In the genomic region with DNA sequence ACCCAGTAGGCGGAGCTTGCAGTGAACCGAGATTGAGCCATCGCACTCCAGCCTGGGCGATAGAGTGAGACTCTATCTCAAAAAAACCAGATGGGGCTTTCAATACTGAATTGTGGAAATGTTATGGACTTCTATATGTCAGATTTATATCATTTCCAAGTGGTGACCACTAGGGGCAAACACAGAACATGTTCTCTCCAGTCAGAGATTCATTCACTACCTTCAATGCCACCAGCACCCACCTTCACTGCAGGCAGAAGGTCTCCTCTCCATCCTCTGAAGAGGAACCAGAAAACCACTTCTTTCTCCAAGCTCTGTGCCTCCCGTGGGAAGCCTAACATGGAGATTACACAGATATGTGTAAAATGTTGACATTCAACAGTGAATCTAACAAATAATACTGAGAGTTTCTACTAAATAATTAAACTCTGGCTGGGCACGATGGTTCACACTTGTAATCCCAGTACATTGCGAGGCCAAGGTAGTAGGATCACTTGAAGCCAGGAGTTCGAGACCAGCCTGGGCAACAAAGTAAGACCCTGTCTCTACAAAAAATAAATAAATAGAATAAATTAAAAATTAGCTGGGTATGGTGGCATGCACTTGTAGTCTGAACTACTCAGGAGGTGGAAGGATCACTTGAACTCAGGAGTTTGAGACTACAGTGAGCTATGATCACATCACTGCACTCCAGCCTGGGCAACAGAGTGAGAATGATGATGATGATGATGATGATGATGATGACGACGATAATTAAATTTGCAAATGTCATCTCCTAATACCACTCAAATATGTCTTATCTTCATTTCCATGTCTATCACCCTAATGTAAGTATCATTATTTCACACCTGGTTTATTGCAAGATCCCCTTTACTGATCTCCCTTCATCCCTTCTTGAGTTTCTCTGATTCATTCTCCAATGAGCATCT, we compare ENCODE assay signal across 8 cellular contexts.
DNase-seq lines count a peak whose midpoint lies in the region; ATAC-seq and TF ChIP-seq lines count a peak whose summit lies in the region.

No MANE protein-coding gene starts in this region.

- no peaks in the 10 kb centered on the region for H4K20me1 ChIP-seq in IMR-90 (ENCODE audit: insufficient read depth, low read length)

- H3K18ac ChIP-seq in IMR-90 (ENCODE audit: low read depth, low read length) (no peak overlapping the region), mesendoderm (ENCODE audit: low read length) (no peak overlapping the region)

- H3K4me3 ChIP-seq in IMR-90 (ENCODE audit: insufficient read depth, low read depth, low read length), result no peak overlapping the region
- no peak overlapping the region for H3K4me3 ChIP-seq in adrenal gland
- H3K4me3 ChIP-seq in mesendoderm (ENCODE audit: low read length), result no peak overlapping the region

- H3K27me3 ChIP-seq in IMR-90 (ENCODE audit: control insufficient read depth, insufficient read depth, low read length) (no peaks in the 10 kb centered on the region), adrenal gland (no peaks in the 10 kb centered on the region), mesendoderm (ENCODE audit: insufficient read depth, low read length, poor library complexity) (no peaks in the 10 kb centered on the region)

- H3K14ac ChIP-seq in IMR-90 (replicated peaks; ENCODE audit: low read depth, low read length), result no peak overlapping the region; the same call in 1 of the 2 replicates

- CTCF ChIA-PET in IMR-90 (lab: Yijun Ruan, JAX), result interaction anchor here (0.8 to 1.0 kb wide), 3 partner anchors 12 to 15 kb away, joined by 3 to 4 read pairs (median 4); no protein-coding TSS in a partner anchor

- DNase-seq in AG08395 (ENCODE audit: low spot score) (peak; percentile 28), GM13977 (ENCODE audit: low spot score) (peak; percentile 36), IMR-90 (peak; percentile 21), adrenal gland (no peak), mesendoderm (peak; percentile 48), sciatic nerve (ENCODE audit: low spot score) (no peak), NCI-H1930 (lab: John Stamatoyannopoulos, UW) (no peak), HK-2 (ENCODE audit: unreplicated experiment) (no peak)

- TF ChIP-seq POLR2A in IMR-90 (IDR thresholded peaks at IDR 0.05; ENCODE audit: low read depth, low read length) (no peak), adrenal gland (IDR thresholded peaks at IDR 0.05) (no peak)

- H3K9me3 ChIP-seq in IMR-90 (ENCODE audit: control insufficient read depth, insufficient read depth, low read length) (no peaks in the 10 kb centered on the region), adrenal gland (replicated peaks in 1 of 3) (no peaks in the 10 kb centered on the region)

- H3K56ac ChIP-seq in IMR-90 (ENCODE audit: extremely low read depth, insufficient read depth, low read length) (no peak overlapping the region), mesendoderm (ENCODE audit: low read length) (no peak overlapping the region)

- no peaks in the 10 kb centered on the region for H3K36me3 ChIP-seq in IMR-90 (ENCODE audit: control insufficient read depth, insufficient read depth, low read length)
- H3K36me3 ChIP-seq in adrenal gland (replicated peaks in 1 of 2), result no peaks in the 10 kb centered on the region
- H3K36me3 ChIP-seq in mesendoderm (ENCODE audit: control insufficient read depth, insufficient read depth, low read length), result no peaks in the 10 kb centered on the region

- POLR2A ChIA-PET in IMR-90 (lab: Charles Lee; ENCODE audit: unreplicated experiment), result no interaction called here

- H2BK20ac ChIP-seq in IMR-90 (ENCODE audit: low read depth, low read length), result 0 out of 2 replicates have a peak overlapping the region, but pooled peaks have one; percentile 18

- H4K91ac ChIP-seq in IMR-90 (ENCODE audit: insufficient read depth, low read depth, low read length), result no peak overlapping the region

- H3K79me1 ChIP-seq in IMR-90 (ENCODE audit: low read depth in 1 of 2, low read length in 2 of 2), result no peaks in the 10 kb centered on the region
- H3K79me1 ChIP-seq in mesendoderm (ENCODE audit: low read length), result no peaks in the 10 kb centered on the region

- in situ Hi-C loops in GM13977 (cut with MboI; ENCODE audit: low pct_unique_long_range_greater_than_20kb, low sequenced_read_pairs, unreplicated experiment) (no loop called here), IMR-90 (cut with MboI; ENCODE audit: low sequenced_read_pairs) (no loop called here)

- dilution Hi-C loops in IMR-90 (cut with HindIII; ENCODE audit: low sequenced_read_pairs, unreplicated experiment), result no loop called here

- no TSS peak for BruUV-seq in IMR-90 (replicated peaks; lab: Mats Ljungman, UMichigan)

- no peak overlapping the region for H2AK5ac ChIP-seq in IMR-90 (ENCODE audit: low read depth, low read length)
- no peak overlapping the region for H2AK5ac ChIP-seq in mesendoderm (ENCODE audit: low read length)

- 0 out of 2 replicates have a peak, but pooled peaks cover 2% of the 10 kb centered on the region for H3K9me1 ChIP-seq in IMR-90 (ENCODE audit: insufficient read depth, low read length)

- H3K23ac ChIP-seq in IMR-90 (ENCODE audit: low read depth, low read length), result no peak overlapping the region
- H3K23ac ChIP-seq in mesendoderm (ENCODE audit: low read length), result no peak overlapping the region

- H3K79me2 ChIP-seq in mesendoderm (ENCODE audit: control insufficient read depth, insufficient read depth, low read length), result no peaks in the 10 kb centered on the region

- H3K9ac ChIP-seq in IMR-90 (ENCODE audit: low read depth, low read length) (no peak overlapping the region), mesendoderm (ENCODE audit: low read length) (no peak overlapping the region)

- no peak overlapping the region for H2AFZ ChIP-seq in IMR-90 (replicated peaks; ENCODE audit: low read length, poor library complexity)

- intact Hi-C loops in IMR-90 (cut with micrococcal nuclease) (no loop called here), adrenal gland (cut with DNase I) (no loop called here), sciatic nerve (cut with DNase I) (no loop called here)

- no peak overlapping the region for H4K8ac ChIP-seq in IMR-90 (ENCODE audit: low read depth in 2 of 2, low read length in 2 of 2)
- H4K8ac ChIP-seq in mesendoderm (ENCODE audit: low read depth, low read length), result no peak overlapping the region

- peak; percentile 30; the same call in 1 of the 2 replicates for TF ChIP-seq RAD21 in IMR-90 (IDR thresholded peaks at IDR 0.05; ENCODE audit: low read length)

- H3K4me2 ChIP-seq in IMR-90 (ENCODE audit: low read depth, low read length) (no peak overlapping the region), mesendoderm (ENCODE audit: low read length) (no peak overlapping the region)

- no peak overlapping the region for H2BK15ac ChIP-seq in IMR-90 (ENCODE audit: low read depth, low read length)
- H2BK15ac ChIP-seq in mesendoderm (replicated peaks; ENCODE audit: low read depth), result no peak overlapping the region

- H3K4me1 ChIP-seq in IMR-90 (ENCODE audit: control insufficient read depth, insufficient read depth, low read length) (peaks cover 2% of the 10 kb centered on the region; the same call in 1 of the 2 replicates), adrenal gland (replicated peaks in 1 of 2) (no peaks in the 10 kb centered on the region), mesendoderm (ENCODE audit: control insufficient read depth, low read depth, low read length) (no peaks in the 10 kb centered on the region)

- WGBS in IMR-90 (ENCODE audit: extremely low coverage in 2 of 2, insufficient read length in 1 of 2), 2 experiments, result 100% methylated on average over 1 of the region's 10 CpGs; no CpG with 5 or more reads in 1 of the 2 experiments
- WGBS in adrenal gland, 4 donors, result 80 to 85% (median 84%) methylated on average over 10 of the region's 10 CpGs
- WGBS in mesendoderm (ENCODE audit: extremely low coverage, insufficient coverage, low lambda C conversion rate), result no CpG with 5 or more reads among the region's 10 CpGs

- H3K27ac ChIP-seq in IMR-90 (ENCODE audit: insufficient read depth, low read length) (no peak overlapping the region), adrenal gland (no peak overlapping the region), mesendoderm (ENCODE audit: low read depth, low read length) (no peak overlapping the region)

- ATAC-seq in IMR-90 (ENCODE audit: low read depth), result 0 out of 2 replicates have a peak, but pooled peaks have one; percentile 40
- no peak for ATAC-seq in sciatic nerve

- no peak overlapping the region for H2AK9ac ChIP-seq in IMR-90 (replicated peaks; ENCODE audit: low read depth, low read length, poor library complexity)

- H3K4ac ChIP-seq in IMR-90 (ENCODE audit: low read depth, low read length) (no peak overlapping the region), mesendoderm (ENCODE audit: low read depth, low read length) (no peak overlapping the region)

- TF ChIP-seq CTCF in GM13977 (IDR thresholded peaks at IDR 0.05; ENCODE audit: extremely low read depth, insufficient read depth, missing control alignments) (peak; percentile 44), IMR-90 (conservative IDR thresholded peaks at IDR 0.05; ENCODE audit: low read depth, low read length) (peak; percentile 42), adrenal gland (IDR thresholded peaks at IDR 0.05) (peak in 4 of 6 experiments; percentile 12 to 24 (median 18))

- no peak overlapping the region for H2BK5ac ChIP-seq in IMR-90 (ENCODE audit: low read depth, low read length, poor library complexity, severe bottlenecking)
- H2BK5ac ChIP-seq in mesendoderm (ENCODE audit: low read length), result no peak overlapping the region

- no peak overlapping the region for H2BK120ac ChIP-seq in IMR-90 (ENCODE audit: low read depth, low read length)
- no peak overlapping the region for H2BK120ac ChIP-seq in mesendoderm (ENCODE audit: low read depth, low read length)

- H4K5ac ChIP-seq in IMR-90 (ENCODE audit: low read depth, low read length) (no peak overlapping the region), mesendoderm (ENCODE audit: low read length) (no peak overlapping the region)

TF ChIP-seq in IMR-90, 13 proteins besides CTCF, POLR2A, EP300 and RAD21 (continues in another document):
- TF ChIP-seq RFX5 (IDR thresholded peaks at IDR 0.05; ENCODE audit: low read depth, low read length) (no peak), CHD1 (IDR thresholded peaks at IDR 0.05; ENCODE audit: low read depth, low read length) (no peak), ELK1 (IDR thresholded peaks at IDR 0.05; ENCODE audit: borderline replicate concordance, low read depth, low read length) (no peak), RCOR1 (IDR thresholded peaks at IDR 0.05; ENCODE audit: insufficient replicate concordance, low read length) (no peak), BHLHE40 (IDR thresholded peaks at IDR 0.05; ENCODE audit: low read depth, low read length) (no peak), NFE2L2 (IDR thresholded peaks at IDR 0.05; ENCODE audit: low read depth, low read length) (no peak), CEBPB (IDR thresholded peaks at IDR 0.05; ENCODE audit: low read depth, low read length) (no peak)

Comparison
In these comparisons a context has a peak if more than half of its experiments do, and no peak if none do; other contexts are left out.
1. DNase-seq: peak in AG08395 (single experiment), GM13977 (single experiment), IMR-90 (single experiment) and mesendoderm (single experiment); none in adrenal gland (0 of 7), sciatic nerve (single experiment), NCI-H1930 (0 of 2) and HK-2 (single experiment).
2. Peak in every context shown above with its lines, with median percentiles within 50 percentile points of each other: CTCF ChIP-seq.